ENCODE assay signal across 12 cellular contexts in genomic region chr7:85054306-85054705, GRCh38.
"Had no signal": no experiment of that assay in that cellular context is flagged by ENCODE, and none has a peak within 500 bp of the region (broad histone marks: within the 10 kb centered on the region; RNA-seq: fewer than 3 reads in every experiment).

No MANE protein-coding gene starts in this region.

- H3K9me3 ChIP-seq: esophagus squamous epithelium, lower lobe of right lung, neutrophil had no signal

- H3K27ac Mint-ChIP-seq: activated naive CD4-positive, alpha-beta T cell treated with anti-CD3 and anti-CD28 coated beads, Interleukin-2, amount 50 U/mL, for 72 hours; T-helper 1 cell treated with Interleukin-12 subunit alpha and Interleukin-12 subunit beta and Interleukin-4 antibody, amounts not matched to agents 30 μg/mL and 1 μg/mL, for 36 hours had no signal

- H3K4me3 ChIP-seq: esophagus squamous epithelium, lower lobe of right lung had no signal

- DNase-seq: activated CD4-positive, alpha-beta T cell treated with anti-CD3 and anti-CD28 coated beads, Interleukin-2, amount 50 U/mL, for 1 hour; activated gamma-delta T cell treated with Interleukin-2 at 50 U/mL for 16 hours; effector memory CD4-positive, alpha-beta T cell; esophagus squamous epithelium; left cardiac atrium; lower lobe of right lung; stimulated activated CD8-positive, alpha-beta memory T cell treated with anti-CD3 and anti-CD28 coated beads, Interleukin-4, amount 100 ng/mL, for 48 hours; stimulated activated naive CD4-positive, alpha-beta T cell had no signal

- ATAC-seq: activated CD4-positive, CD25-positive, alpha-beta regulatory T cell treated with anti-CD3 and anti-CD28 coated beads, Interleukin-2, amount 50 U/mL, for 24 hours; activated naive CD4-positive, alpha-beta T cell treated with anti-CD3 and anti-CD28 coated beads, Interleukin-2, amount 50 U/mL, for 72 hours; left cardiac atrium; lower lobe of right lung had no signal

- H3K27ac ChIP-seq: esophagus squamous epithelium, lower lobe of right lung, neutrophil had no signal

- H3K36me3 ChIP-seq: esophagus squamous epithelium, lower lobe of right lung, neutrophil had no signal

- H3K4me3 Mint-ChIP-seq: T-helper 1 cell treated with Interleukin-12 subunit alpha and Interleukin-12 subunit beta and Interleukin-4 antibody, amounts not matched to agents 30 μg/mL and 1 μg/mL, for 36 hours had no signal

- H3K4me1 ChIP-seq: esophagus squamous epithelium, lower lobe of right lung had no signal

- H3K36me3 Mint-ChIP-seq: activated naive CD4-positive, alpha-beta T cell treated with anti-CD3 and anti-CD28 coated beads, Interleukin-2, amount 50 U/mL, for 72 hours had no signal

- H3K27me3 ChIP-seq: esophagus squamous epithelium, neutrophil had no signal

- H3K9me3 Mint-ChIP-seq: activated naive CD4-positive, alpha-beta T cell treated with anti-CD3 and anti-CD28 coated beads, Interleukin-2, amount 50 U/mL, for 72 hours; T-helper 1 cell treated with Interleukin-12 subunit alpha and Interleukin-12 subunit beta and Interleukin-4 antibody, amounts not matched to agents 30 μg/mL and 1 μg/mL, for 36 hours had no signal
